Comparison of ENCODE assay signal across 8 cellular contexts in the genomic region with DNA sequence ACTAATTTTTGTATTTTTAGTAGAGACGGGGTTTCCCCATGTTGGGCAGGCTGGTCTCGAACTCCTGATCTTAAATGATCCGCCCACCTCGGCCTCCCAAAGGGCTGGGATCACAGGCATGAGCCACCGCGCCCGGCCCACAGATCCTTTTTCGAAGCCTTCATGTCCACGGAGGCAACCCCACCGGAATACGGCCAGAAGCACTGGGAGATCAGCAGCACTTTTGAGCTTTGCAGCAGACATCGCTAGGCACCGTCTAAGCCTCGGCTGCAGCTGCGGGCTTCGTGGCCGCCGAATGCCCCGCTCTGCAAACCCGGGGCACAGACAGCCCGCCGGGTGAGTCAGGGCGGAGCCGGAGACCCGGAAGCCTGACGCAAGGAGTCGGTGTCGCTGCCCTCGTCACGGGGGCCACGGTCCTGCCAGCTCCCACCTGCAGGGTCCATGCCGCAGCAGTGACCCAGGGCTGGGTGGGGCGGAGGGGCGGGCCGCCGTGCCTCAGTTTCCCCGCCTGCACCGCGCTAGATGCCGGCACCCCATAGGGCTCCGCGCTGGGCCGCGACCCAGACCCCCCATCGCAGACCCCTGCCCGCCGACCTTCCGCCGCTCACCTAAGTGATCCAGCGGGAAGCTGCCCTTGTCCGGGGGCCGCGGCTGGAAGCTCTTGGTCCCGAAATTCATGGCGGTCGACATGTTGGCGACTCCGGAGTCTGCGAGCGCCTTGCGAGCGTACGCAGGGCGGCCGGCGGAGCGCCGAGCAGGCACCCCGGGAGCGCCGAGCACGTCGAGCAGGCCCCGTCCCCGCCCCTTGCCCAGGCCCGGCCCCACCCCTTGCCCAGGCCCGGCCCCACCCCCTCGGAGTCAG. TPM values are rescaled to one million over a fixed set of nuclear protein-coding genes. Genes with fewer than 3 reads are reported as not detected.
A peak's percentile ranks its signal among the peaks of the same experiment; 100 is the strongest.
DNase-seq lines count a peak whose midpoint lies in the region; ATAC-seq, FAIRE-seq and TF ChIP-seq lines count a peak whose summit lies in the region.

A gene with protein sequence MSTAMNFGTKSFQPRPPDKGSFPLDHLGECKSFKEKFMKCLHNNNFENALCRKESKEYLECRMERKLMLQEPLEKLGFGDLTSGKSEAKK (minus strand): TSS at position 730 of the 862 bp plus-strand sequence. CDS start 40 bp downstream, at position 690.

- BruUV-seq in endothelial cell of umbilical vein (replicated peaks; lab: Mats Ljungman, UMichigan): no TSS peak

- H3K4me2 ChIP-seq in OCI-LY3 (ENCODE audit: low read length): peak within 1 kb of the TSS; percentile 97
- H3K4me2 ChIP-seq in endothelial cell of umbilical vein (ENCODE audit: insufficient read depth, low read length): peak within 1 kb of the TSS; percentile 98

- H2AFZ ChIP-seq in OCI-LY3 (ENCODE audit: low read depth, low read length): peak within 1 kb of the TSS; percentile 23; the same call in 1 of the 2 replicates
- H2AFZ ChIP-seq in endothelial cell of umbilical vein (ENCODE audit: low read depth, low read length): peak within 1 kb of the TSS; percentile 93

- no peaks in the 10 kb centered on the region for H3K9me1 ChIP-seq in endothelial cell of umbilical vein (replicated peaks; ENCODE audit: control insufficient read depth, extremely low read depth, insufficient read depth, low read length)

- peak; percentile 86 for TF ChIP-seq POLR2A in endothelial cell of umbilical vein (IDR thresholded peaks at IDR 0.05; ENCODE audit: low read depth, low read length)

- H3K4me3 ChIP-seq in OCI-LY3 (ENCODE audit: low read length): peak within 1 kb of the TSS; percentile 97
- peak within 1 kb of the TSS; percentile 63 to 93 (median 78) for H3K4me3 ChIP-seq in endothelial cell of umbilical vein (replicated peaks in 1 of 3; ENCODE audit: insufficient read depth in 1 of 3, low read depth in 1 of 3, low read length in 3 of 3)

- CTCF ChIA-PET in endothelial cell of umbilical vein (lab: Charles Lee): interaction anchor here (0.7 to 2.5 kb wide), 9 partner anchors 13 to 202 kb away, joined by 3 to 10 read pairs (median 5); no protein-coding TSS in a partner anchor

- intact Hi-C loops in endothelial cell of umbilical vein (cut with micrococcal nuclease): no loop called here

- TF ChIP-seq CTCF in OCI-LY3 (IDR thresholded peaks at IDR 0.05; ENCODE audit: low read depth, low read length) (no peak), endothelial cell of umbilical vein (IDR thresholded peaks at IDR 0.05; ENCODE audit: extremely low read depth in 1 of 2, insufficient read depth in 1 of 2, low read depth in 1 of 2, low read length in 2 of 2) (no peak)

- peak; percentile 97 for DNase-seq in COLO668 (lab: John Stamatoyannopoulos, UW; ENCODE audit: unreplicated experiment)
- DNase-seq in HT1080 (ENCODE audit: low read depth): peak; percentile 63
- peak; percentile 90 for DNase-seq in activated CD8-positive, alpha-beta memory T cell treated with anti-CD3 and anti-CD28 coated beads, Interleukin-2, amount 50 U/mL, for 4 hours
- peak; percentile 89 for DNase-seq in endothelial cell of umbilical vein (ENCODE audit: low read depth, low spot score)
- DNase-seq in middle frontal gyrus (ENCODE audit: extremely low spot score, low spot score): peak; percentile 59
- peak; percentile 82 to 88 for DNase-seq in stimulated activated CD8-positive, alpha-beta memory T cell treated with anti-CD3 and anti-CD28 coated beads, Interleukin-15, amount 100 ng/mL, for 48 hours (ENCODE audit: low read depth in 2 of 2)

- H3K36me3 ChIP-seq in OCI-LY3 (replicated peaks; ENCODE audit: low read depth, low read length) (peaks cover 15% of the 10 kb centered on the region), endothelial cell of umbilical vein (ENCODE audit: control insufficient read depth in 2 of 2, extremely low read depth in 1 of 2, insufficient read depth in 2 of 2, low read length in 2 of 2) (peaks cover 7 to 11% of the 10 kb centered on the region in 2 experiments)

- H3K9ac ChIP-seq in OCI-LY3 (ENCODE audit: low read length) (peak within 1 kb of the TSS; percentile 92), endothelial cell of umbilical vein (replicated peaks; ENCODE audit: extremely low read depth, insufficient read depth, low read length) (peak within 1 kb of the TSS; percentile 95)

- ATAC-seq in GM21360 (IDR thresholded peaks at IDR 0.05; ENCODE audit: unreplicated experiment): peak; percentile 67

- H3K9me3 ChIP-seq in OCI-LY3 (ENCODE audit: insufficient read depth, low read length): no peaks in the 10 kb centered on the region
- H3K9me3 ChIP-seq in endothelial cell of umbilical vein (replicated peaks; ENCODE audit: control insufficient read depth, insufficient read depth, low read length): no peaks in the 10 kb centered on the region

- H3K4me1 ChIP-seq in OCI-LY3 (ENCODE audit: low read length) (peaks cover 14% of the 10 kb centered on the region), endothelial cell of umbilical vein (ENCODE audit: control insufficient read depth, extremely low read depth, insufficient read depth, low read length) (peaks cover 9% of the 10 kb centered on the region)

- H3K27me3 ChIP-seq in OCI-LY3 (ENCODE audit: low read depth, low read length) (no peaks in the 10 kb centered on the region), endothelial cell of umbilical vein (ENCODE audit: control insufficient read depth in 2 of 2, insufficient read depth in 2 of 2, low read length in 2 of 2) (no peaks in the 10 kb centered on the region)

- peaks cover 5% of the 10 kb centered on the region for H4K20me1 ChIP-seq in OCI-LY3 (ENCODE audit: insufficient read depth, low read length)
- no peaks in the 10 kb centered on the region for H4K20me1 ChIP-seq in endothelial cell of umbilical vein (replicated peaks; ENCODE audit: control insufficient read depth, extremely low read depth, insufficient read depth, low read length)

- POLR2A ChIA-PET in endothelial cell of umbilical vein (lab: Charles Lee): interaction anchor here (0.6 to 1.0 kb wide), 5 partner anchors 9 to 205 kb away, joined by 3 to 9 read pairs (median 4); no protein-coding TSS in a partner anchor

- H3K27ac ChIP-seq in OCI-LY3 (ENCODE audit: low read length) (peak within 1 kb of the TSS; percentile 77), endothelial cell of umbilical vein (ENCODE audit: insufficient read depth, low read depth, low read length) (peak within 1 kb of the TSS; percentile 87)

- FAIRE-seq in endothelial cell of umbilical vein (lab: Jason Lieb, UNC): peak; percentile 75

- dilution Hi-C loops in endothelial cell of umbilical vein (cut with MboI; ENCODE audit: extremely low pct_ligation_motif_present, low sequenced_read_pairs): no loop called here

- peaks cover 41% of the 10 kb centered on the region for H3K79me2 ChIP-seq in OCI-LY3 (ENCODE audit: low read length)
- peaks cover 44% of the 10 kb centered on the region for H3K79me2 ChIP-seq in endothelial cell of umbilical vein (ENCODE audit: control insufficient read depth, insufficient read depth, low read length)

TF ChIP-seq in endothelial cell of umbilical vein, 7 proteins besides CTCF, POLR2A, EP300 and RAD21:
- peak; percentile 92 for TF ChIP-seq POLR2AphosphoS5 (IDR thresholded peaks at IDR 0.05; ENCODE audit: insufficient read depth, low read depth, low read length)
- no peak for TF ChIP-seq JUN (IDR thresholded peaks at IDR 0.05; ENCODE audit: borderline replicate concordance, insufficient read depth, insufficient read length, low read depth)
- TF ChIP-seq EZH2 (IDR thresholded peaks at IDR 0.05; ENCODE audit: borderline replicate concordance, low read depth, low read length, severe bottlenecking): no peak
- no peak for TF ChIP-seq GATA2 (IDR thresholded peaks at IDR 0.05; ENCODE audit: insufficient read depth, insufficient read length, low read depth, low read length)
- no peak for TF ChIP-seq MYC (IDR thresholded peaks at IDR 0.05; ENCODE audit: low read depth, low read length)
- TF ChIP-seq FOS (IDR thresholded peaks at IDR 0.05; ENCODE audit: borderline replicate concordance, insufficient read depth, low read length): peak; percentile 31
- TF ChIP-seq, protein P1, sequence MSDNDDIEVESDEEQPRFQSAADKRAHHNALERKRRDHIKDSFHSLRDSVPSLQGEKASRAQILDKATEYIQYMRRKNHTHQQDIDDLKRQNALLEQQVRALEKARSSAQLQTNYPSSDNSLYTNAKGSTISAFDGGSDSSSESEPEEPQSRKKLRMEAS (IDR thresholded peaks at IDR 0.05; ENCODE audit: insufficient read depth, insufficient read length): no peak

RNA-seq across cellular contexts. Expression of the gene that starts here (rescaled TPM):
- total RNA-seq in HT1080 (2014; rRNA removed; shearing (Covaris generic)): 7.0 and 9.6 TPM in 2 replicates
- 6.2 and 6.7 TPM in 2 replicates for polyA plus RNA-seq in HT1080 (2015; cell fraction: cytosol; rRNA removed)
- polyA plus RNA-seq in HT1080 (2015; cell fraction: nucleus; rRNA removed): 10.2 and 11.0 TPM in 2 replicates
- total RNA-seq in endothelial cell of umbilical vein: 10.6 and 11.3 TPM in 2 replicates
- 4.7 and 6.8 TPM in 2 replicates for polyA plus RNA-seq in endothelial cell of umbilical vein
- 5.4 and 6.4 TPM in 2 replicates for polyA plus RNA-seq in endothelial cell of umbilical vein (2011; cell fraction: cytosol; rRNA removed)
- 17.4 and 23.5 TPM in 2 replicates for polyA plus RNA-seq in endothelial cell of umbilical vein (2011; cell fraction: nucleus; rRNA removed)
- polyA plus RNA-seq in endothelial cell of umbilical vein (2012): 4.4 and 5.5 TPM in 2 replicates
- 7.1 and 12.1 TPM in 2 replicates for polyA minus RNA-seq in endothelial cell of umbilical vein
- 4.8 TPM for polyA minus RNA-seq in endothelial cell of umbilical vein (2011; cell fraction: cytosol; rRNA and poly(A)+ RNA removed)
- 29.2 and 32.2 TPM in 2 replicates for polyA minus RNA-seq in endothelial cell of umbilical vein (2011; cell fraction: nucleus; rRNA and poly(A)+ RNA removed)

Comparison
In these comparisons a context has a peak if more than half of its experiments do, and no peak if none do; other contexts are left out.
1. Peak in every context shown above with its lines: DNase-seq, ATAC-seq, H3K4me3 ChIP-seq and H3K27ac ChIP-seq.